ENCODE assay signal across 18 cellular contexts in the genomic region with DNA sequence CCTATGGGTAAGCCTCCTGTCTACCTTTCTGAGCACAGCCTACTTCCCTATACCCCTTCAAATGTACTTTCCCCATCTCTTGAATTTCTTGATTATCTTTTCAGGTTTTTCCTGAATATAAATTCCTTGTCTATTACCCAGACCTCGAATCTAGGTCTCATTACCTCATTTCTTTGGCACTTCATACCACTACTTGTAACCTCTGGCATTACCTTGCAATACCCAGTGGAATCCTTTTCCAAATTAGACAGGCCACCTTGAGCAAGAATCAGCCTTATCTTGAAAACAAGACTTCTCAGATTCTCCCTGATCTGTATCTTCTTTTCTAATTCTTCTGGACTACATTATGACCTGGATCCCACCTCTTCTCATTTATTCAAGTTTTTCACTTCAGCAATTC.
"Had no signal": no experiment of that assay in that cellular context is flagged by ENCODE, and none has a peak within 500 bp of the region (broad histone marks: within the 10 kb centered on the region; RNA-seq: fewer than 3 reads in every experiment).

No MANE protein-coding gene starts in this region.

- H3K4me3 Mint-ChIP-seq: activated CD4-positive, alpha-beta memory T cell treated with anti-CD3 and anti-CD28 coated beads, Interleukin-2, amount 10 ng/mL, durations not matched to agents 7 days and 5 days; activated naive CD4-positive, alpha-beta T cell treated with anti-CD3 and anti-CD28 coated beads for 36 hours; activated T-cell treated with anti-CD3 and anti-CD28 coated beads, Interleukin-2, amount 50 U/mL, for 72 hours; effector memory CD8-positive, alpha-beta T cell; nephron progenitor cell; stimulated activated effector memory CD8-positive, alpha-beta T cell treated with anti-CD3 and anti-CD28 coated beads, Interleukin-12 subunit alpha, Interleukin-12 subunit beta, amount 100 ng/mL, for 72 hours; stimulated activated naive CD8-positive, alpha-beta T cell treated with anti-CD3 and anti-CD28 coated beads, Interleukin-15, amount 100 ng/mL, for 72 hours had no signal

- H3K4me1 Mint-ChIP-seq: activated CD4-positive, alpha-beta memory T cell treated with anti-CD3 and anti-CD28 coated beads, Interleukin-2, amount 10 ng/mL, durations not matched to agents 7 days and 5 days; nephron progenitor cell; stimulated activated effector memory CD8-positive, alpha-beta T cell treated with anti-CD3 and anti-CD28 coated beads, Interleukin-12 subunit alpha, Interleukin-12 subunit beta, amount 100 ng/mL, for 72 hours; stimulated activated naive CD8-positive, alpha-beta T cell treated with anti-CD3 and anti-CD28 coated beads, Interleukin-15, amount 100 ng/mL, for 72 hours had no signal

- H3K79me2 ChIP-seq: parathyroid adenoma had no signal

- H3K27ac Mint-ChIP-seq: activated CD4-positive, alpha-beta memory T cell treated with anti-CD3 and anti-CD28 coated beads, Interleukin-2, amount 10 ng/mL, durations not matched to agents 7 days and 5 days; activated naive CD4-positive, alpha-beta T cell treated with anti-CD3 and anti-CD28 coated beads for 36 hours; activated T-cell treated with anti-CD3 and anti-CD28 coated beads, Interleukin-2, amount 50 U/mL, for 72 hours; effector memory CD8-positive, alpha-beta T cell; nephron progenitor cell; stimulated activated effector memory CD8-positive, alpha-beta T cell treated with anti-CD3 and anti-CD28 coated beads, Interleukin-12 subunit alpha, Interleukin-12 subunit beta, amount 100 ng/mL, for 72 hours; stimulated activated naive CD8-positive, alpha-beta T cell treated with anti-CD3 and anti-CD28 coated beads, Interleukin-15, amount 100 ng/mL, for 72 hours had no signal

- H3K27me3 ChIP-seq: body of pancreas, right lobe of liver, tibial nerve, uterus had no signal

- DNase-seq: activated CD4-positive, alpha-beta memory T cell treated with anti-CD3 and anti-CD28 coated beads, Interleukin-2, amount 10 ng/mL, durations not matched to agents 7 days and 5 days; activated CD4-positive, alpha-beta T cell treated with anti-CD3 and anti-CD28 coated beads for 48 hours; activated effector memory CD4-positive, alpha-beta T cell treated with Interleukin-2 at 50 U/mL for 16 hours; activated naive CD4-positive, alpha-beta T cell treated with anti-CD3 and anti-CD28 coated beads for 36 hours; activated T-cell treated with anti-CD3 and anti-CD28 coated beads, Interleukin-2, amount 50 U/mL, for 72 hours; body of pancreas; caudate nucleus; effector memory CD8-positive, alpha-beta T cell; left ventricle myocardium inferior; nephron progenitor cell; right lobe of liver; stimulated activated CD4-positive, alpha-beta T cell treated with anti-CD3 and anti-CD28 coated beads, Interleukin-2, amount 100 ng/mL, for 24 hours; stimulated activated naive CD8-positive, alpha-beta T cell treated with anti-CD3 and anti-CD28 coated beads, Interleukin-15, amount 100 ng/mL, for 72 hours; uterus had no signal

- H3K9ac ChIP-seq: parathyroid adenoma had no signal

- H3K4me1 ChIP-seq: body of pancreas, parathyroid adenoma, right lobe of liver, tibial nerve, uterus had no signal

- H3K9me3 ChIP-seq: body of pancreas, left ventricle myocardium inferior, right lobe of liver, tibial nerve, uterus had no signal

- H3K36me3 Mint-ChIP-seq: stimulated activated effector memory CD8-positive, alpha-beta T cell treated with anti-CD3 and anti-CD28 coated beads, Interleukin-12 subunit alpha, Interleukin-12 subunit beta, amount 100 ng/mL, for 72 hours had no signal

- H2AFZ ChIP-seq: parathyroid adenoma had no signal

- H3K36me3 ChIP-seq: left ventricle myocardium inferior, right lobe of liver, tibial nerve, uterus had no signal

- H3K27me3 Mint-ChIP-seq: activated CD4-positive, alpha-beta memory T cell treated with anti-CD3 and anti-CD28 coated beads, Interleukin-2, amount 10 ng/mL, durations not matched to agents 7 days and 5 days; effector memory CD8-positive, alpha-beta T cell; stimulated activated naive CD8-positive, alpha-beta T cell treated with anti-CD3 and anti-CD28 coated beads, Interleukin-15, amount 100 ng/mL, for 72 hours had no signal

- ATAC-seq: activated T-cell treated with anti-CD3 and anti-CD28 coated beads, Interleukin-2, amount 50 U/mL, for 72 hours; body of pancreas; effector memory CD8-positive, alpha-beta T cell; right lobe of liver; stimulated activated effector memory CD8-positive, alpha-beta T cell treated with anti-CD3 and anti-CD28 coated beads, Interleukin-12 subunit alpha, Interleukin-12 subunit beta, amount 100 ng/mL, for 72 hours; stimulated activated naive CD8-positive, alpha-beta T cell treated with anti-CD3 and anti-CD28 coated beads, Interleukin-15, amount 100 ng/mL, for 72 hours had no signal

- H3K9me3 Mint-ChIP-seq: activated naive CD4-positive, alpha-beta T cell treated with anti-CD3 and anti-CD28 coated beads for 36 hours; stimulated activated naive CD8-positive, alpha-beta T cell treated with anti-CD3 and anti-CD28 coated beads, Interleukin-15, amount 100 ng/mL, for 72 hours had no signal

- H3K27ac ChIP-seq: body of pancreas, left ventricle myocardium inferior, parathyroid adenoma, right lobe of liver, skin epidermis, tibial nerve, uterus had no signal

- H3K4me3 ChIP-seq: body of pancreas, left ventricle myocardium inferior, right lobe of liver, skin epidermis, tibial nerve, uterus had no signal
